In genomic region chr6:347951-348859, GRCh38 we compare ENCODE assay signal across 20 cellular contexts.
"Had no signal": no experiment of that assay in that cellular context is flagged by ENCODE, and none has a peak within 500 bp of the region (broad histone marks: within the 10 kb centered on the region; RNA-seq: fewer than 3 reads in every experiment).

No MANE protein-coding gene starts in this region.

- H3K4me3 Mint-ChIP-seq: activated CD4-positive, alpha-beta T cell treated with anti-CD3 and anti-CD28 coated beads, Interleukin-2, amount 10 ng/mL, durations not matched to agents 24 days and 14 days; activated CD8-positive, alpha-beta T cell treated with anti-CD3 and anti-CD28 coated beads, Interleukin-2, amount 10 ng/mL, durations not matched to agents 7 days and 5 days; activated naive CD4-positive, alpha-beta T cell treated with anti-CD3 and anti-CD28 coated beads, Interleukin-2, amount 10 ng/mL, durations not matched to agents 7 days and 5 days; activated naive CD8-positive, alpha-beta T cell treated with anti-CD3 and anti-CD28 coated beads, Interleukin-2, amount 50 U/mL, for 24 hours; activated T-cell treated with anti-CD3 and anti-CD28 coated beads, Interleukin-2, amount 50 U/mL, for 4 hours; effector memory CD8-positive, alpha-beta T cell; immature natural killer cell; nephron; T-helper 2 cell treated with Interferon-gamma antibody and Interleukin-4, amounts not matched to agents 5 μg/mL and 100 μg/mL, for 36 hours had no signal

- DNase-seq: activated CD4-positive, alpha-beta T cell treated with anti-CD3 and anti-CD28 coated beads, Interleukin-2, amount 10 ng/mL, durations not matched to agents 24 days and 14 days; activated CD4-positive, CD25-positive, alpha-beta regulatory T cell; activated CD8-positive, alpha-beta T cell treated with anti-CD3 and anti-CD28 coated beads, Interleukin-2, amount 10 ng/mL, durations not matched to agents 7 days and 5 days; activated naive CD4-positive, alpha-beta T cell treated with anti-CD3 and anti-CD28 coated beads, Interleukin-2, amount 10 ng/mL, durations not matched to agents 7 days and 5 days; activated naive CD8-positive, alpha-beta T cell treated with anti-CD3 and anti-CD28 coated beads, Interleukin-2, amount 50 U/mL, for 24 hours; activated T-cell treated with anti-CD3 and anti-CD28 coated beads, Interleukin-2, amount 50 U/mL, for 4 hours; effector memory CD8-positive, alpha-beta T cell; esophagus squamous epithelium; immature natural killer cell; midbrain; nucleus accumbens; retina; stimulated activated CD4-positive, alpha-beta T cell treated with anti-CD3 and anti-CD28 coated beads, Interleukin-15, amount 100 ng/mL, for 24 hours; stimulated activated CD4-positive, alpha-beta T cell treated with anti-CD3 and anti-CD28 coated beads, Interleukin-2, amount 100 ng/mL, for 48 hours; stomach; testis had no signal

- H3K27ac ChIP-seq: esophagus squamous epithelium, stomach, testis, upper lobe of left lung had no signal

- ATAC-seq: activated CD8-positive, alpha-beta T cell treated with anti-CD3 and anti-CD28 coated beads, Interleukin-2, amount 10 ng/mL, durations not matched to agents 7 days and 5 days; activated T-cell treated with anti-CD3 and anti-CD28 coated beads, Interleukin-2, amount 50 U/mL, for 4 hours; effector memory CD8-positive, alpha-beta T cell had no signal

- H3K9me3 ChIP-seq: esophagus squamous epithelium, stomach, testis, upper lobe of left lung had no signal

- H3K27ac Mint-ChIP-seq: activated CD4-positive, alpha-beta T cell treated with anti-CD3 and anti-CD28 coated beads, Interleukin-2, amount 10 ng/mL, durations not matched to agents 24 days and 14 days; activated CD8-positive, alpha-beta T cell treated with anti-CD3 and anti-CD28 coated beads, Interleukin-2, amount 10 ng/mL, durations not matched to agents 7 days and 5 days; activated naive CD4-positive, alpha-beta T cell treated with anti-CD3 and anti-CD28 coated beads, Interleukin-2, amount 10 ng/mL, durations not matched to agents 7 days and 5 days; activated naive CD8-positive, alpha-beta T cell treated with anti-CD3 and anti-CD28 coated beads, Interleukin-2, amount 50 U/mL, for 24 hours; nephron; T-helper 2 cell treated with Interferon-gamma antibody and Interleukin-4, amounts not matched to agents 5 μg/mL and 100 μg/mL, for 36 hours had no signal

- H3K27me3 ChIP-seq: esophagus squamous epithelium, stomach, testis, upper lobe of left lung had no signal

- H3K9me3 Mint-ChIP-seq: activated CD4-positive, alpha-beta T cell treated with anti-CD3 and anti-CD28 coated beads, Interleukin-2, amount 10 ng/mL, durations not matched to agents 24 days and 14 days; activated naive CD8-positive, alpha-beta T cell treated with anti-CD3 and anti-CD28 coated beads, Interleukin-2, amount 50 U/mL, for 24 hours; activated T-cell treated with anti-CD3 and anti-CD28 coated beads, Interleukin-2, amount 50 U/mL, for 4 hours; effector memory CD8-positive, alpha-beta T cell; T-helper 2 cell treated with Interferon-gamma antibody and Interleukin-4, amounts not matched to agents 5 μg/mL and 100 μg/mL, for 36 hours had no signal

- H3K4me1 Mint-ChIP-seq: activated CD4-positive, alpha-beta T cell treated with anti-CD3 and anti-CD28 coated beads, Interleukin-2, amount 10 ng/mL, durations not matched to agents 24 days and 14 days had no signal

- H3K27me3 Mint-ChIP-seq: activated CD4-positive, alpha-beta T cell treated with anti-CD3 and anti-CD28 coated beads, Interleukin-2, amount 10 ng/mL, durations not matched to agents 24 days and 14 days; activated naive CD4-positive, alpha-beta T cell treated with anti-CD3 and anti-CD28 coated beads, Interleukin-2, amount 10 ng/mL, durations not matched to agents 7 days and 5 days; activated naive CD8-positive, alpha-beta T cell treated with anti-CD3 and anti-CD28 coated beads, Interleukin-2, amount 50 U/mL, for 24 hours; effector memory CD8-positive, alpha-beta T cell had no signal

- H3K4me3 ChIP-seq: esophagus squamous epithelium, lung, stomach, testis, upper lobe of left lung had no signal

- H3K4me1 ChIP-seq: esophagus squamous epithelium, stomach, testis, upper lobe of left lung had no signal
